In genomic region chr12:107377596-107378385, GRCh38 we compare ENCODE assay signal across 20 cellular contexts.
"Had no signal": no experiment of that assay in that cellular context is flagged by ENCODE, and none has a peak within 500 bp of the region (broad histone marks: within the 10 kb centered on the region; RNA-seq: fewer than 3 reads in every experiment).

No MANE protein-coding gene starts in this region.

- H3K36me3 ChIP-seq: adrenal gland, right atrium auricular region, transverse colon had no signal

- H3K4me1 ChIP-seq: adrenal gland, right atrium auricular region had no signal

- H3K4me3 ChIP-seq: adrenal gland, dorsolateral prefrontal cortex, right atrium auricular region, transverse colon had no signal

- DNase-seq: activated CD4-positive, alpha-beta memory T cell treated with anti-CD3 and anti-CD28 coated beads, Interleukin-2, amount 10 ng/mL, durations not matched to agents 7 days and 5 days; activated CD4-positive, alpha-beta T cell treated with anti-CD3 and anti-CD28 coated beads for 4 hours; activated effector memory CD4-positive, alpha-beta T cell treated with Interleukin-2 at 50 U/mL for 16 hours; activated T-cell treated with anti-CD3 and anti-CD28 coated beads, Interleukin-2, amount 50 U/mL, for 4 hours; adrenal gland; dorsolateral prefrontal cortex; erythroblast; foreskin keratinocyte; head of caudate nucleus; mesendoderm; nucleus accumbens; posterior cingulate gyrus; small intestine; stimulated activated CD4-positive, alpha-beta T cell treated with anti-CD3 and anti-CD28 coated beads, Interleukin-4, amount 100 ng/mL, for 24 hours; stimulated activated naive CD4-positive, alpha-beta T cell; substantia nigra; transverse colon had no signal

- H3K9me3 ChIP-seq: adrenal gland, right atrium auricular region, transverse colon had no signal

- H3K27me3 ChIP-seq: adrenal gland, foreskin keratinocyte, right atrium auricular region, transverse colon had no signal

- ATAC-seq: activated T-cell treated with anti-CD3 and anti-CD28 coated beads, Interleukin-2, amount 50 U/mL, for 4 hours; foreskin keratinocyte; natural killer cell treated with Interleukin-12 subunit alpha and Interleukin-12 subunit beta and Interleukin-15 and Interleukin-18, amount 100 ng/mL, for 72 hours; WTC11 had no signal

- H3K27ac ChIP-seq: adrenal gland, dorsolateral prefrontal cortex, foreskin keratinocyte, right atrium auricular region, transverse colon had no signal
